Comparison of ENCODE assay signal across 2 cellular contexts in genomic region chr1:72371259-72372035, GRCh38.
TF ChIP-seq lines count a peak whose summit lies in the region.

No MANE protein-coding gene starts in this region.

TF ChIP-seq in GM23338, 12 proteins besides CTCF, POLR2A, EP300 and RAD21:
- no peak for TF ChIP-seq REST (IDR thresholded peaks at IDR 0.05; ENCODE audit: unreplicated experiment)
- no peak for TF ChIP-seq ETS1 (IDR thresholded peaks at IDR 0.05)
- no peak for TF ChIP-seq CREB1 (CRISPR knock-in tag; IDR thresholded peaks at IDR 0.05; ENCODE audit: low read depth)
- TF ChIP-seq ZNF331 (CRISPR knock-in tag; IDR thresholded peaks at IDR 0.05; ENCODE audit: low read depth): no peak
- TF ChIP-seq STAT1 (IDR thresholded peaks at IDR 0.05; ENCODE audit: unreplicated experiment): no peak
- TF ChIP-seq POLR2AphosphoS5 (IDR thresholded peaks at IDR 0.05; ENCODE audit: low read depth): no peak
- TF ChIP-seq EZH2 (IDR thresholded peaks at IDR 0.05; ENCODE audit: low read depth, unreplicated experiment): no peak
- TF ChIP-seq ZNF462 (CRISPR knock-in tag; IDR thresholded peaks at IDR 0.05): no peak
- no peak for TF ChIP-seq EZH2phosphoT487 (IDR thresholded peaks at IDR 0.05; ENCODE audit: unreplicated experiment)
- no peak for TF ChIP-seq JUNB (IDR thresholded peaks at IDR 0.05; ENCODE audit: unreplicated experiment)
- TF ChIP-seq NANOG (IDR thresholded peaks at IDR 0.05; ENCODE audit: borderline replicate concordance): no peak
- no peak for TF ChIP-seq ZNF114 (CRISPR knock-in tag; IDR thresholded peaks at IDR 0.05)
TF ChIP-seq in GM23338: peak in this region for 0.

TF ChIP-seq in HEK293T, 16 proteins besides CTCF, POLR2A, EP300 and RAD21:
- TF ChIP-seq PKNOX1 (IDR thresholded peaks at IDR 0.05): no peak
- no peak for TF ChIP-seq FOXM1 (IDR thresholded peaks at IDR 0.05; ENCODE audit: borderline replicate concordance)
- TF ChIP-seq LEF1 (IDR thresholded peaks at IDR 0.05; ENCODE audit: borderline replicate concordance): no peak
- TF ChIP-seq SP1 (IDR thresholded peaks at IDR 0.05): no peak
- TF ChIP-seq BHLHE40 (IDR thresholded peaks at IDR 0.05; ENCODE audit: borderline replicate concordance): no peak
- no peak for TF ChIP-seq ARNT (IDR thresholded peaks at IDR 0.05)
- TF ChIP-seq SUZ12 (IDR thresholded peaks at IDR 0.05): no peak
- TF ChIP-seq ZNF384 (IDR thresholded peaks at IDR 0.05): no peak
- TF ChIP-seq FOXK2 (IDR thresholded peaks at IDR 0.05): no peak
